19 cellular contexts compared by ENCODE assay signal in genomic region chr9:69323886-69324285, GRCh38. TPM values are rescaled to one million over a fixed set of nuclear protein-coding genes. Genes with fewer than 3 reads are reported as not detected.
DNase-seq lines count a peak whose midpoint lies in the region; ATAC-seq, FAIRE-seq and TF ChIP-seq lines count a peak whose summit lies in the region.
"Had no signal": no experiment of that assay in that cellular context is flagged by ENCODE, and none has a peak within 500 bp of the region (broad histone marks: within the 10 kb centered on the region; RNA-seq: fewer than 3 reads in every experiment).

No MANE protein-coding gene starts in this region.

- H3K9ac ChIP-seq in astrocyte (ENCODE audit: low read length) (no peak overlapping the region), parathyroid adenoma (no peak overlapping the region)

- FAIRE-seq in astrocyte (lab: Jason Lieb, UNC) = no peak
- FAIRE-seq: G401.6, K562, TTC549, urothelium cell line had no signal

- H3K4me1 Mint-ChIP-seq in GM23338 (peaks cover 28% of the 10 kb centered on the region), astrocyte (ENCODE audit: low read depth, unreplicated experiment) (no peaks in the 10 kb centered on the region)

- in situ Hi-C loops in HAP-1 (cut with MboI; ENCODE audit: low sequenced_read_pairs) = no loop called here

- H2AFZ ChIP-seq in GM23338 (peak overlapping the region; percentile 85; the same call in 1 of the 2 replicates), astrocyte (ENCODE audit: low read depth, low read length) (no peak overlapping the region), parathyroid adenoma (no peak overlapping the region)

- DNase-seq in GM23338 (ENCODE audit: low spot score) = no peak
- no peak for DNase-seq in astrocyte (ENCODE audit: low read depth)
- DNase-seq in inferior parietal cortex (ENCODE audit: extremely low spot score) = peak; percentile 4
- no peak for DNase-seq in activated CD4-positive, alpha-beta T cell treated with anti-CD3 and anti-CD28 coated beads, Interleukin-2, amount 50 U/mL, for 1 hour
- DNase-seq in HAP-1 (ENCODE audit: low spot score in 2 of 2) = no peak
- DNase-seq: activated CD4-positive, alpha-beta T cell treated with anti-CD3 and anti-CD28 coated beads for 4 hours; effector memory CD8-positive, alpha-beta T cell; NCI-H1694; SHP77 treated with DMSO at 0.1 percent for 48 hours; stimulated activated CD4-positive, alpha-beta T cell treated with anti-CD3 and anti-CD28 coated beads, Interleukin-4, amount 100 ng/mL, for 1 hour had no signal

- no peaks in the 10 kb centered on the region for H3K36me3 ChIP-seq in GM23338 (ENCODE audit: insufficient read depth)
- no peaks in the 10 kb centered on the region for H3K36me3 ChIP-seq in astrocyte (ENCODE audit: insufficient read depth, low read length)
- no peaks in the 10 kb centered on the region for H3K36me3 ChIP-seq in parathyroid adenoma (ENCODE audit: control insufficient read depth, insufficient read depth, low read length)
- H3K36me3 ChIP-seq in HAP-1 (replicated peaks) = no peaks in the 10 kb centered on the region

- H4K20me1 ChIP-seq in GM23338 (replicated peaks; ENCODE audit: insufficient read depth) = no peaks in the 10 kb centered on the region
- H4K20me1 ChIP-seq in astrocyte (ENCODE audit: insufficient read depth, low read length) = no peaks in the 10 kb centered on the region

- ATAC-seq in GM23338 (no peak), HG03280 (IDR thresholded peaks at IDR 0.05; ENCODE audit: unreplicated experiment) (no peak), GM18502 (IDR thresholded peaks at IDR 0.05; ENCODE audit: poor library complexity, unreplicated experiment) (no peak)
- ATAC-seq: effector memory CD8-positive, alpha-beta T cell; K562 had no signal

- H3K27me3 ChIP-seq in GM23338 (ENCODE audit: insufficient read depth) (peaks cover 40% of the 10 kb centered on the region), astrocyte (ENCODE audit: insufficient read depth, low read length) (peaks cover 41% of the 10 kb centered on the region), parathyroid adenoma (ENCODE audit: control insufficient read depth, insufficient read depth, low read length) (no peaks in the 10 kb centered on the region), HAP-1 (ENCODE audit: low read depth) (peaks cover 32% of the 10 kb centered on the region)

- no peaks in the 10 kb centered on the region for H3K9me3 Mint-ChIP-seq in GM23338
- H3K9me3 Mint-ChIP-seq in astrocyte (ENCODE audit: unreplicated experiment) = no peaks in the 10 kb centered on the region
- H3K9me3 Mint-ChIP-seq: effector memory CD8-positive, alpha-beta T cell had no signal

- H3K27ac Mint-ChIP-seq in GM23338 = no peak overlapping the region
- no peak overlapping the region for H3K27ac Mint-ChIP-seq in astrocyte (ENCODE audit: unreplicated experiment)
- H3K27ac Mint-ChIP-seq: CD14-positive monocyte; effector memory CD8-positive, alpha-beta T cell had no signal

- no peaks in the 10 kb centered on the region for H3K36me3 Mint-ChIP-seq in GM23338 (ENCODE audit: low read depth)
- no peaks in the 10 kb centered on the region for H3K36me3 Mint-ChIP-seq in astrocyte (ENCODE audit: low read depth, unreplicated experiment)
- H3K36me3 Mint-ChIP-seq: CD14-positive monocyte had no signal

- no peaks in the 10 kb centered on the region for H3K9me2 ChIP-seq in GM23338 (ENCODE audit: insufficient read depth)

- no peak for TF ChIP-seq CTCF in GM23338 (conservative IDR thresholded peaks at IDR 0.05; ENCODE audit: low read depth in 2 of 2)
- no peak for TF ChIP-seq CTCF in astrocyte (IDR thresholded peaks at IDR 0.05; ENCODE audit: insufficient read depth, low read depth, low read length)
- TF ChIP-seq CTCF in parathyroid adenoma (IDR thresholded peaks at IDR 0.05) = no peak

- no peak overlapping the region for H3K27ac ChIP-seq in GM23338 (ENCODE audit: low read depth)
- H3K27ac ChIP-seq in astrocyte (ENCODE audit: low read depth, low read length) = no peak overlapping the region
- H3K27ac ChIP-seq in parathyroid adenoma = no peak overlapping the region
- H3K27ac ChIP-seq: HL-60 had no signal

- H3K4me1 ChIP-seq in GM23338 (ENCODE audit: insufficient read depth) = peaks cover 19% of the 10 kb centered on the region
- peaks cover 7% of the 10 kb centered on the region for H3K4me1 ChIP-seq in astrocyte (ENCODE audit: insufficient read depth, low read length)
- H3K4me1 ChIP-seq in parathyroid adenoma = no peaks in the 10 kb centered on the region
- H3K4me1 ChIP-seq in HAP-1 = no peaks in the 10 kb centered on the region

- H3K4me3 ChIP-seq in GM23338 (peak overlapping the region; percentile 78), astrocyte (ENCODE audit: insufficient read depth, low read depth, low read length) (no peak overlapping the region), parathyroid adenoma (ENCODE audit: low read depth, low read length) (peak overlapping the region; percentile 56), HAP-1 (no peak overlapping the region)
- H3K4me3 ChIP-seq: K562 had no signal

- H3K27me3 Mint-ChIP-seq in GM23338 (ENCODE audit: insufficient read depth, low read depth, poor library complexity) (peaks cover 28% of the 10 kb centered on the region), astrocyte (ENCODE audit: low read depth, unreplicated experiment) (peaks cover 27% of the 10 kb centered on the region)

- no peaks in the 10 kb centered on the region for H3F3A ChIP-seq in GM23338 (replicated peaks; ENCODE audit: low read depth)

- H3K79me2 ChIP-seq in GM23338 (replicated peaks; ENCODE audit: insufficient read depth) (peaks cover 10% of the 10 kb centered on the region; the same call in 1 of the 2 replicates), astrocyte (ENCODE audit: insufficient read depth, low read length) (no peaks in the 10 kb centered on the region), parathyroid adenoma (no peaks in the 10 kb centered on the region)

- H3K9me3 ChIP-seq in astrocyte (ENCODE audit: insufficient read depth, low read depth, low read length) (no peaks in the 10 kb centered on the region), parathyroid adenoma (ENCODE audit: control insufficient read depth, low read length) (no peaks in the 10 kb centered on the region), HAP-1 (no peaks in the 10 kb centered on the region)

- H3K4me2 ChIP-seq in GM23338 (peak overlapping the region; percentile 88), astrocyte (ENCODE audit: low read length) (no peak overlapping the region), parathyroid adenoma (ENCODE audit: low read length) (peak overlapping the region; percentile 68)

- H3K4me3 Mint-ChIP-seq in GM23338 (peak overlapping the region; percentile 78; the same call in 2 of the 3 replicates), astrocyte (ENCODE audit: unreplicated experiment) (peak overlapping the region; percentile 86)
- H3K4me3 Mint-ChIP-seq: effector memory CD8-positive, alpha-beta T cell had no signal

TF ChIP-seq in GM23338, 12 proteins besides CTCF, POLR2A, EP300 and RAD21 (continues in another document):
- TF ChIP-seq POLR2AphosphoS5 (IDR thresholded peaks at IDR 0.05; ENCODE audit: low read depth) (no peak), REST (IDR thresholded peaks at IDR 0.05; ENCODE audit: unreplicated experiment) (no peak), EZH2 (IDR thresholded peaks at IDR 0.05; ENCODE audit: low read depth, unreplicated experiment) (no peak), CREB1 (CRISPR knock-in tag; IDR thresholded peaks at IDR 0.05; ENCODE audit: low read depth) (no peak)

RNA-seq across cellular contexts. Expression of gene ENTREP1, which starts 1.1 kb away (rescaled TPM):
- total RNA-seq in GM23338 (2014; rRNA removed; shearing (Covaris generic)) = 10.0 and 11.6 TPM in 2 replicates
- 5.7 and 5.8 TPM in 2 replicates for polyA plus RNA-seq in GM23338 (2016; fragmentation: Nextera tagmentation; extraction: Ambion mirVana)
- total RNA-seq in astrocyte = 2.0 and 3.4 TPM in 2 replicates
- total RNA-seq: K562 had no signal
- polyA plus RNA-seq: CD14-positive monocyte, K562 had no signal

Comparison
In these comparisons a context has a peak if more than half of its experiments do, and no peak if none do; other contexts are left out.
1. H3K4me3 ChIP-seq: peak in GM23338 (single experiment) and parathyroid adenoma (single experiment); none in astrocyte (single experiment) and HAP-1 (single experiment).